In the genomic region with DNA sequence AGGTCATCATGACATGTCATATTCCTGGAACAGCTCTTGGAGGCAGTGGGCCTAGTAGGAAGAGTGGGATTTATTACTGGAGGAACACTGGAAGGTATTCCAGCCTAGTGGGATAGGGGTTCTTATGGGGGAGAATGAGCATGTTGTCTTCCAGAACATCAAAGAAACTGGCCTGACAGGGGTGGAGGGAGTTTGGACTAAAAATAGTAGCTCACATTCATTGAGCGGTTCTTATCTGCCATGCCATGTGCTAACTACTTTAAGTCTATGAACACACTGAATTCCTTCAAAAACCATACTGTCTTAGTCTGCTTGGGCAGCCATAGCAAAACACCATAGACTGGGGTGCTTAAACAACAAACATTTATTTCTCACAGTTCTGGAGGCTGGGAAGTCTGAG, we compare ENCODE assay signal across 29 cellular contexts.
"Had no signal": no experiment of that assay in that cellular context is flagged by ENCODE, and none has a peak within 500 bp of the region (broad histone marks: within the 10 kb centered on the region; RNA-seq: fewer than 3 reads in every experiment).

No MANE protein-coding gene starts in this region.

- H3K9me3 ChIP-seq: stomach, suprapubic skin, testis, thoracic aorta, thyroid gland, tibial artery, tibial nerve, transverse colon, upper lobe of left lung, upper lobe of right lung, uterus, vagina had no signal

- FAIRE-seq: urothelium cell line had no signal

- H3K27ac ChIP-seq: stomach, suprapubic skin, testis, thoracic aorta, thyroid gland, tibial artery, tibial nerve, transverse colon, upper lobe of left lung, upper lobe of right lung, uterus, vagina had no signal

- H3K4me1 Mint-ChIP-seq: stimulated activated effector memory CD8-positive, alpha-beta T cell treated with anti-CD3 and anti-CD28 coated beads, Interleukin-12 subunit alpha, Interleukin-12 subunit beta, amount 100 ng/mL, for 72 hours; stimulated activated memory B cell treated with anti-CD40 and anti-IgM and Interleukin-4, amounts not matched to agents 10 μg/mL and 1 μg/mL and 100 μg/mL, for 72 hours; stimulated activated naive B cell treated with anti-CD40 and anti-IgM and Interleukin-4, amounts not matched to agents 10 μg/mL and 1 μg/mL and 100 μg/mL, for 72 hours; stimulated activated naive CD8-positive, alpha-beta T cell treated with anti-CD3 and anti-CD28 coated beads, Interleukin-15, amount 100 ng/mL, for 72 hours had no signal

- H3K4me3 Mint-ChIP-seq: stimulated activated effector memory CD8-positive, alpha-beta T cell treated with anti-CD3 and anti-CD28 coated beads, Interleukin-12 subunit alpha, Interleukin-12 subunit beta, amount 100 ng/mL, for 72 hours; stimulated activated memory B cell treated with anti-CD40 and anti-IgM and Interleukin-4, amounts not matched to agents 10 μg/mL and 1 μg/mL and 100 μg/mL, for 72 hours; stimulated activated naive B cell treated with anti-CD40 and anti-IgM and Interleukin-4, amounts not matched to agents 10 μg/mL and 1 μg/mL and 100 μg/mL, for 72 hours; stimulated activated naive CD8-positive, alpha-beta T cell treated with anti-CD3 and anti-CD28 coated beads, Interleukin-15, amount 100 ng/mL, for 72 hours; stimulated activated naive CD8-positive, alpha-beta T cell treated with anti-CD3 and anti-CD28 coated beads, Interleukin-15, Interleukin-2, amounts not matched to agents 100 ng/mL and 50 ng/mL, for 24 hours; type B pancreatic cell had no signal

- H3K9me3 Mint-ChIP-seq: type B pancreatic cell had no signal

- H3K36me3 ChIP-seq: stomach, suprapubic skin, thoracic aorta, thyroid gland, tibial artery, tibial nerve, transverse colon, upper lobe of left lung, upper lobe of right lung, uterus, vagina had no signal

- H3K36me3 Mint-ChIP-seq: stimulated activated effector memory CD8-positive, alpha-beta T cell treated with anti-CD3 and anti-CD28 coated beads, Interleukin-12 subunit alpha, Interleukin-12 subunit beta, amount 100 ng/mL, for 72 hours; stimulated activated memory B cell treated with anti-CD40 and anti-IgM and Interleukin-4, amounts not matched to agents 10 μg/mL and 1 μg/mL and 100 μg/mL, for 72 hours; stimulated activated naive B cell treated with anti-CD40 and anti-IgM and Interleukin-4, amounts not matched to agents 10 μg/mL and 1 μg/mL and 100 μg/mL, for 72 hours; type B pancreatic cell had no signal

- H3K4me3 ChIP-seq: stomach, suprapubic skin, testis, thoracic aorta, thyroid gland, tibial artery, tibial nerve, transverse colon, upper lobe of left lung, upper lobe of right lung, uterus, vagina had no signal

- H3K27ac Mint-ChIP-seq: stimulated activated effector memory CD8-positive, alpha-beta T cell treated with anti-CD3 and anti-CD28 coated beads, Interleukin-12 subunit alpha, Interleukin-12 subunit beta, amount 100 ng/mL, for 72 hours; stimulated activated memory B cell treated with anti-CD40 and anti-IgM and Interleukin-4, amounts not matched to agents 10 μg/mL and 1 μg/mL and 100 μg/mL, for 72 hours; stimulated activated naive B cell treated with anti-CD40 and anti-IgM and Interleukin-4, amounts not matched to agents 10 μg/mL and 1 μg/mL and 100 μg/mL, for 72 hours; stimulated activated naive CD8-positive, alpha-beta T cell treated with anti-CD3 and anti-CD28 coated beads, Interleukin-15, amount 100 ng/mL, for 72 hours; stimulated activated naive CD8-positive, alpha-beta T cell treated with anti-CD3 and anti-CD28 coated beads, Interleukin-15, Interleukin-2, amounts not matched to agents 100 ng/mL and 50 ng/mL, for 24 hours; type B pancreatic cell had no signal

- H3K4me1 ChIP-seq: stomach, suprapubic skin, testis, thyroid gland, transverse colon, upper lobe of left lung, upper lobe of right lung, uterus, vagina had no signal

- H3K27me3 Mint-ChIP-seq: stimulated activated memory B cell treated with anti-CD40 and anti-IgM and Interleukin-4, amounts not matched to agents 10 μg/mL and 1 μg/mL and 100 μg/mL, for 72 hours; stimulated activated naive B cell treated with anti-CD40 and anti-IgM and Interleukin-4, amounts not matched to agents 10 μg/mL and 1 μg/mL and 100 μg/mL, for 72 hours; stimulated activated naive CD8-positive, alpha-beta T cell treated with anti-CD3 and anti-CD28 coated beads, Interleukin-15, amount 100 ng/mL, for 72 hours; stimulated activated naive CD8-positive, alpha-beta T cell treated with anti-CD3 and anti-CD28 coated beads, Interleukin-15, Interleukin-2, amounts not matched to agents 100 ng/mL and 50 ng/mL, for 24 hours; type B pancreatic cell had no signal

- H3K27me3 ChIP-seq: stomach, suprapubic skin, testis, thyroid gland, tibial artery, tibial nerve, transverse colon, upper lobe of left lung, upper lobe of right lung, uterus, vagina had no signal

- ATAC-seq: stimulated activated memory B cell treated with anti-CD40 and anti-IgM and Interleukin-4, amounts not matched to agents 10 μg/mL and 1 μg/mL and 100 μg/mL, for 72 hours; stimulated activated naive B cell treated with anti-CD40 and anti-IgM and Interleukin-4, amounts not matched to agents 10 μg/mL and 1 μg/mL and 100 μg/mL, for 72 hours; stimulated activated naive CD8-positive, alpha-beta T cell treated with anti-CD3 and anti-CD28 coated beads, Interleukin-15, amount 100 ng/mL, for 72 hours; stimulated activated naive CD8-positive, alpha-beta T cell treated with anti-CD3 and anti-CD28 coated beads, Interleukin-15, Interleukin-2, amounts not matched to agents 100 U/mL and 50 U/mL, for 24 hours; upper lobe of right lung had no signal

- DNase-seq: stimulated activated CD4-positive, alpha-beta T cell treated with anti-CD3 and anti-CD28 coated beads, Interleukin-2, amount 100 ng/mL, for 48 hours; stimulated activated CD4-positive, alpha-beta T cell treated with anti-CD3 and anti-CD28 coated beads, Interleukin-4, amount 100 ng/mL, for 1 hour; stimulated activated CD4-positive, alpha-beta T cell treated with anti-CD3 and anti-CD28 coated beads, Interleukin-4, amount 100 ng/mL, for 24 hours; stimulated activated CD4-positive, alpha-beta T cell treated with anti-CD3 and anti-CD28 coated beads, Interleukin-4, amount 100 ng/mL, for 4 hours; stimulated activated CD8-positive, alpha-beta memory T cell treated with anti-CD3 and anti-CD28 coated beads, Interleukin-4, amount 100 ng/mL, for 48 hours; stimulated activated naive B cell treated with anti-CD40 and anti-IgM and Interleukin-4, amounts not matched to agents 10 μg/mL and 1 μg/mL and 100 μg/mL, for 72 hours; stimulated activated naive CD4-positive, alpha-beta T cell; stimulated activated naive CD4-positive, alpha-beta T cell treated with Interleukin-2 at 50 U/mL for 16 hours; stimulated activated naive CD8-positive, alpha-beta T cell treated with anti-CD3 and anti-CD28 coated beads, Interleukin-15, amount 100 ng/mL, for 72 hours; stimulated activated naive CD8-positive, alpha-beta T cell treated with anti-CD3 and anti-CD28 coated beads, Interleukin-15, Interleukin-2, amounts not matched to agents 100 U/mL and 50 U/mL, for 24 hours; stomach; substantia nigra; testis; thyroid gland; tibial artery; transverse colon; trophoblast cell; upper lobe of left lung; upper lobe of right lung; uterus had no signal
